Comparison of ENCODE assay signal across 9 cellular contexts in genomic region chr12:71174825-71175224, GRCh38. TPM values are rescaled to one million over a fixed set of nuclear protein-coding genes. Genes with fewer than 3 reads are reported as not detected.
"Had no signal": no experiment of that assay in that cellular context is flagged by ENCODE, and none has a peak within 500 bp of the region (broad histone marks: within the 10 kb centered on the region; RNA-seq: fewer than 3 reads in every experiment).

No MANE protein-coding gene starts in this region.

- H3K36me3 ChIP-seq: HAP-1 had no signal

- H3K27ac ChIP-seq: HL-60 had no signal

- H3K9me3 ChIP-seq: HAP-1 had no signal

- H3K4me3 Mint-ChIP-seq: HFFc6, IgD-negative memory B cell had no signal

- ATAC-seq: HCT116 had no signal

- H3K4me1 Mint-ChIP-seq: IgD-negative memory B cell had no signal

- H3K27ac Mint-ChIP-seq: HFFc6, IgD-negative memory B cell had no signal

- DNase-seq: GOT3, H7, HFFc6, KG1 had no signal

- H3K36me3 Mint-ChIP-seq: IgD-negative memory B cell had no signal

- H3K4me3 ChIP-seq: HAP-1 had no signal

- H3K4me1 ChIP-seq: HAP-1 had no signal

RNA-seq across cellular contexts. Expression of gene TSPAN8, which starts 17.0 kb away (rescaled TPM):
- total RNA-seq: H7, HFFc6, HT1080 had no signal
- polyA plus RNA-seq: IgD-negative memory B cell had no signal
